ENCODE assay signal across 22 cellular contexts in genomic region chr3:31829011-31829410, GRCh38.
DNase-seq lines count a peak whose midpoint lies in the region; ATAC-seq and TF ChIP-seq lines count a peak whose summit lies in the region.
"Had no signal": no experiment of that assay in that cellular context is flagged by ENCODE, and none has a peak within 500 bp of the region (broad histone marks: within the 10 kb centered on the region; RNA-seq: fewer than 3 reads in every experiment).

No MANE protein-coding gene starts in this region.

- CTCF ChIA-PET in activated CD8-positive, alpha-beta T cell treated with anti-CD3 and anti-CD28 coated beads, Interleukin-2, amount 10 ng/mL, durations not matched to agents 7 days and 5 days (lab: Charles Lee) = no interaction called here
- CTCF ChIA-PET in activated CD8-positive, alpha-beta T cell treated with anti-CD3 and anti-CD28 coated beads for 36 hours (lab: Charles Lee) = no interaction called here
- CTCF ChIA-PET in activated B cell treated with CpG ODN at 0.5 μM for 24 hours (lab: Charles Lee) = interaction anchor here (1.1 kb wide), 1 partner anchor 11 kb away, joined by 3 read pairs; no protein-coding TSS in a partner anchor
- CTCF ChIA-PET in activated naive CD4-positive, alpha-beta T cell treated with anti-CD3 and anti-CD28 coated beads, Interleukin-2, amount 10 ng/mL, durations not matched to agents 7 days and 5 days (lab: Charles Lee) = no interaction called here

- H3F3A ChIP-seq in GM23338 (replicated peaks; ENCODE audit: low read depth) = no peaks in the 10 kb centered on the region

- H3K36me3 ChIP-seq in GM23338 (ENCODE audit: insufficient read depth) (no peaks in the 10 kb centered on the region), trophoblast cell (ENCODE audit: control insufficient read depth in 1 of 2, insufficient read depth in 2 of 2, low read length in 2 of 2) (peaks cover 0 to 5% of the 10 kb centered on the region in 2 experiments)

- WGBS in trophoblast cell (ENCODE audit: extremely low coverage, insufficient coverage, insufficient read length) = no CpG with 5 or more reads among the region's 6 CpGs

- no peaks in the 10 kb centered on the region for H3K27me3 Mint-ChIP-seq in activated CD8-positive, alpha-beta T cell treated with anti-CD3 and anti-CD28 coated beads, Interleukin-2, amount 10 ng/mL, durations not matched to agents 7 days and 5 days (ENCODE audit: low read depth)
- H3K27me3 Mint-ChIP-seq in activated CD8-positive, alpha-beta T cell treated with anti-CD3 and anti-CD28 coated beads for 36 hours = no peaks in the 10 kb centered on the region
- peaks cover 7% of the 10 kb centered on the region for H3K27me3 Mint-ChIP-seq in GM23338 (ENCODE audit: insufficient read depth, low read depth, poor library complexity)
- H3K27me3 Mint-ChIP-seq in activated B cell treated with CpG ODN at 0.5 μM for 24 hours = no peaks in the 10 kb centered on the region
- H3K27me3 Mint-ChIP-seq in activated naive CD4-positive, alpha-beta T cell treated with anti-CD3 and anti-CD28 coated beads, Interleukin-2, amount 10 ng/mL, durations not matched to agents 7 days and 5 days = peaks cover 12% of the 10 kb centered on the region

- no peak overlapping the region for H4K8ac ChIP-seq in trophoblast cell (ENCODE audit: low read depth, low read length)

- H2AFZ ChIP-seq in GM23338 = no peak overlapping the region
- no peak overlapping the region for H2AFZ ChIP-seq in trophoblast cell (ENCODE audit: insufficient read depth, low read length, poor library complexity)

- peak overlapping the region; percentile 70 for H2BK12ac ChIP-seq in trophoblast cell (ENCODE audit: low read length)

- H2AK5ac ChIP-seq in trophoblast cell (ENCODE audit: low read length) = no peak overlapping the region

- peaks cover 14% of the 10 kb centered on the region; the same call in 1 of the 2 replicates for H4K20me1 ChIP-seq in GM23338 (replicated peaks; ENCODE audit: insufficient read depth)

- no peaks in the 10 kb centered on the region for H3K9me3 ChIP-seq in trophoblast cell (ENCODE audit: insufficient read depth, low read depth, low read length)

- H3K79me2 ChIP-seq in GM23338 (replicated peaks; ENCODE audit: insufficient read depth) (peaks cover 74% of the 10 kb centered on the region), trophoblast cell (ENCODE audit: control insufficient read depth, insufficient read depth, low read length, poor library complexity) (no peaks in the 10 kb centered on the region)

- H3K27ac Mint-ChIP-seq in activated CD8-positive, alpha-beta T cell treated with anti-CD3 and anti-CD28 coated beads, Interleukin-2, amount 10 ng/mL, durations not matched to agents 7 days and 5 days = peak overlapping the region; percentile 28
- no peak overlapping the region for H3K27ac Mint-ChIP-seq in activated CD8-positive, alpha-beta T cell treated with anti-CD3 and anti-CD28 coated beads for 36 hours
- H3K27ac Mint-ChIP-seq in GM23338 (0 out of 2 replicates have a peak overlapping the region, but pooled peaks have one; percentile 16), activated B cell treated with CpG ODN at 0.5 μM for 24 hours (peak overlapping the region; percentile 42)
- H3K27ac Mint-ChIP-seq in activated naive CD4-positive, alpha-beta T cell treated with anti-CD3 and anti-CD28 coated beads, Interleukin-2, amount 10 ng/mL, durations not matched to agents 7 days and 5 days = no peak overlapping the region

- peak overlapping the region; percentile 27 for H2BK5ac ChIP-seq in trophoblast cell (ENCODE audit: low read depth, low read length, poor library complexity)

- H3K4me1 ChIP-seq in GM23338 (ENCODE audit: insufficient read depth) (peaks cover 19% of the 10 kb centered on the region), trophoblast cell (ENCODE audit: control insufficient read depth in 1 of 2, insufficient read depth in 2 of 2, low read length in 2 of 2) (peaks cover 10 to 19% of the 10 kb centered on the region in 2 experiments)

- H3K9me3 Mint-ChIP-seq in activated CD8-positive, alpha-beta T cell treated with anti-CD3 and anti-CD28 coated beads, Interleukin-2, amount 10 ng/mL, durations not matched to agents 7 days and 5 days (ENCODE audit: insufficient read depth) = no peaks in the 10 kb centered on the region
- no peaks in the 10 kb centered on the region for H3K9me3 Mint-ChIP-seq in activated CD8-positive, alpha-beta T cell treated with anti-CD3 and anti-CD28 coated beads for 36 hours
- H3K9me3 Mint-ChIP-seq in GM23338 = no peaks in the 10 kb centered on the region
- peaks cover 2% of the 10 kb centered on the region for H3K9me3 Mint-ChIP-seq in activated B cell treated with CpG ODN at 0.5 μM for 24 hours
- H3K9me3 Mint-ChIP-seq in activated naive CD4-positive, alpha-beta T cell treated with anti-CD3 and anti-CD28 coated beads, Interleukin-2, amount 10 ng/mL, durations not matched to agents 7 days and 5 days = no peaks in the 10 kb centered on the region

- H4K12ac ChIP-seq in trophoblast cell (ENCODE audit: low read depth, low read length) = no peak overlapping the region

- H3K36me3 Mint-ChIP-seq in activated CD8-positive, alpha-beta T cell treated with anti-CD3 and anti-CD28 coated beads, Interleukin-2, amount 10 ng/mL, durations not matched to agents 7 days and 5 days (ENCODE audit: low read depth) = no peaks in the 10 kb centered on the region
- H3K36me3 Mint-ChIP-seq in activated CD8-positive, alpha-beta T cell treated with anti-CD3 and anti-CD28 coated beads for 36 hours (ENCODE audit: low read depth) = no peaks in the 10 kb centered on the region
- peaks cover 11% of the 10 kb centered on the region for H3K36me3 Mint-ChIP-seq in GM23338 (ENCODE audit: low read depth)
- peaks cover 62% of the 10 kb centered on the region for H3K36me3 Mint-ChIP-seq in activated B cell treated with CpG ODN at 0.5 μM for 24 hours (ENCODE audit: low read depth)
- no peaks in the 10 kb centered on the region for H3K36me3 Mint-ChIP-seq in activated naive CD4-positive, alpha-beta T cell treated with anti-CD3 and anti-CD28 coated beads, Interleukin-2, amount 10 ng/mL, durations not matched to agents 7 days and 5 days

- peak overlapping the region; percentile 48 for H3K14ac ChIP-seq in trophoblast cell (ENCODE audit: low read length)

- peaks cover 3% of the 10 kb centered on the region for H3K9me2 ChIP-seq in GM23338 (ENCODE audit: insufficient read depth)

- H3K4me2 ChIP-seq in GM23338 = no peak overlapping the region
- no peak overlapping the region for H3K4me2 ChIP-seq in trophoblast cell (ENCODE audit: low read length)

- H3K4ac ChIP-seq in trophoblast cell (ENCODE audit: low read depth, low read length) = no peak overlapping the region

- no peak for ATAC-seq in activated CD8-positive, alpha-beta T cell treated with anti-CD3 and anti-CD28 coated beads, Interleukin-2, amount 10 ng/mL, durations not matched to agents 7 days and 5 days
- no peak for ATAC-seq in activated CD8-positive, alpha-beta T cell treated with anti-CD3 and anti-CD28 coated beads for 36 hours
- ATAC-seq in GM23338 = no peak
- ATAC-seq in activated B cell treated with CpG ODN at 0.5 μM for 24 hours (ENCODE audit: low read depth) = no peak

- intact Hi-C loops in activated CD8-positive, alpha-beta T cell treated with anti-CD3 and anti-CD28 coated beads for 36 hours (cut with micrococcal nuclease) = no loop called here
- intact Hi-C loops in activated B cell treated with CpG ODN at 0.5 μM for 24 hours (cut with micrococcal nuclease) = no loop called here

- H3K23ac ChIP-seq in trophoblast cell (ENCODE audit: low read length) = no peak overlapping the region

- H3K4me1 Mint-ChIP-seq in activated CD8-positive, alpha-beta T cell treated with anti-CD3 and anti-CD28 coated beads, Interleukin-2, amount 10 ng/mL, durations not matched to agents 7 days and 5 days (ENCODE audit: low read depth) = peaks cover 9% of the 10 kb centered on the region
- peaks cover 8% of the 10 kb centered on the region for H3K4me1 Mint-ChIP-seq in activated CD8-positive, alpha-beta T cell treated with anti-CD3 and anti-CD28 coated beads for 36 hours (ENCODE audit: low read depth)
- H3K4me1 Mint-ChIP-seq in GM23338 (peaks cover 23% of the 10 kb centered on the region), activated B cell treated with CpG ODN at 0.5 μM for 24 hours (peaks cover 38% of the 10 kb centered on the region)
- no peaks in the 10 kb centered on the region for H3K4me1 Mint-ChIP-seq in activated naive CD4-positive, alpha-beta T cell treated with anti-CD3 and anti-CD28 coated beads, Interleukin-2, amount 10 ng/mL, durations not matched to agents 7 days and 5 days

- H3K27me3 ChIP-seq in GM23338 (ENCODE audit: insufficient read depth) (no peaks in the 10 kb centered on the region), trophoblast cell (ENCODE audit: insufficient read depth, low read length) (no peaks in the 10 kb centered on the region)

- H2BK120ac ChIP-seq in trophoblast cell (ENCODE audit: insufficient read depth, low read length, poor library complexity) = no peak overlapping the region

- H4K91ac ChIP-seq in trophoblast cell (ENCODE audit: low read depth, low read length) = no peak overlapping the region

- TF ChIP-seq CTCF in activated CD8-positive, alpha-beta T cell treated with anti-CD3 and anti-CD28 coated beads for 36 hours (IDR thresholded peaks at IDR 0.05) = no peak
- TF ChIP-seq CTCF in GM23338 (conservative IDR thresholded peaks at IDR 0.05; ENCODE audit: low read depth in 2 of 2) (no peak), activated B cell treated with CpG ODN at 0.5 μM for 24 hours (IDR thresholded peaks at IDR 0.05) (no peak)

- no peak overlapping the region for H3K9ac ChIP-seq in trophoblast cell (ENCODE audit: low read length)

- H3K27ac ChIP-seq in GM23338 (ENCODE audit: low read depth) = 0 out of 2 replicates have a peak overlapping the region, but pooled peaks have one; percentile 29
- H3K27ac ChIP-seq in trophoblast cell (ENCODE audit: low read depth, low read length) = no peak overlapping the region
- H3K27ac ChIP-seq: 22Rv1, C4-2B had no signal

- H3K79me1 ChIP-seq in trophoblast cell (ENCODE audit: low read length) = peaks cover 9% of the 10 kb centered on the region

- no peak overlapping the region for H3K4me3 Mint-ChIP-seq in activated CD8-positive, alpha-beta T cell treated with anti-CD3 and anti-CD28 coated beads, Interleukin-2, amount 10 ng/mL, durations not matched to agents 7 days and 5 days
- no peak overlapping the region for H3K4me3 Mint-ChIP-seq in activated CD8-positive, alpha-beta T cell treated with anti-CD3 and anti-CD28 coated beads for 36 hours
- H3K4me3 Mint-ChIP-seq in GM23338 (no peak overlapping the region), activated B cell treated with CpG ODN at 0.5 μM for 24 hours (no peak overlapping the region)
- no peak overlapping the region for H3K4me3 Mint-ChIP-seq in activated naive CD4-positive, alpha-beta T cell treated with anti-CD3 and anti-CD28 coated beads, Interleukin-2, amount 10 ng/mL, durations not matched to agents 7 days and 5 days

- no peak for DNase-seq in activated CD8-positive, alpha-beta T cell treated with anti-CD3 and anti-CD28 coated beads, Interleukin-2, amount 10 ng/mL, durations not matched to agents 7 days and 5 days
- DNase-seq in activated CD8-positive, alpha-beta T cell treated with anti-CD3 and anti-CD28 coated beads for 36 hours = no peak
- DNase-seq in GM23338 (ENCODE audit: low spot score) = no peak
- DNase-seq in activated B cell treated with CpG ODN at 0.5 μM for 24 hours = no peak
- no peak for DNase-seq in trophoblast cell
- no peak for DNase-seq in hepatic stellate cell (ENCODE audit: low spot score)
- no peak for DNase-seq in activated naive CD4-positive, alpha-beta T cell treated with anti-CD3 and anti-CD28 coated beads, Interleukin-2, amount 10 ng/mL, durations not matched to agents 7 days and 5 days
- DNase-seq in stimulated activated CD8-positive, alpha-beta memory T cell treated with anti-CD3 and anti-CD28 coated beads, Interleukin-4, amount 100 ng/mL, for 48 hours = no peak
- DNase-seq: DMS53, EL, GF-D8, H7, IMR-90, NCI-H1105, NCI-H146, NCI-H2029 treated with DMSO at 0.1 percent for 48 hours, NCI-H226, NCI-H524, NCI-H774, Right ventricle myocardium superior had no signal

- no peak overlapping the region for H3K18ac ChIP-seq in trophoblast cell (ENCODE audit: low read length)

- POLR2A ChIA-PET in activated CD8-positive, alpha-beta T cell treated with anti-CD3 and anti-CD28 coated beads, Interleukin-2, amount 10 ng/mL, durations not matched to agents 7 days and 5 days (lab: Charles Lee) = no interaction called here
- POLR2A ChIA-PET in activated CD8-positive, alpha-beta T cell treated with anti-CD3 and anti-CD28 coated beads for 36 hours (lab: Charles Lee) = no interaction called here
- POLR2A ChIA-PET in activated B cell treated with CpG ODN at 0.5 μM for 24 hours (lab: Charles Lee) = no interaction called here

- H3K4me3 ChIP-seq in GM23338 (no peak overlapping the region), trophoblast cell (ENCODE audit: low read depth, low read length) (no peak overlapping the region)

Comparison
In these comparisons a context has a peak if more than half of its experiments do, and no peak if none do; other contexts are left out.
1. H3K27ac Mint-ChIP-seq: peak in activated CD8-positive, alpha-beta T cell treated with anti-CD3 and anti-CD28 coated beads, Interleukin-2, amount 10 ng/mL, durations not matched to agents 7 days and 5 days (single experiment), GM23338 (single experiment) and activated B cell treated with CpG ODN at 0.5 μM for 24 hours (single experiment); none in activated CD8-positive, alpha-beta T cell treated with anti-CD3 and anti-CD28 coated beads for 36 hours (single experiment) and activated naive CD4-positive, alpha-beta T cell treated with anti-CD3 and anti-CD28 coated beads, Interleukin-2, amount 10 ng/mL, durations not matched to agents 7 days and 5 days (single experiment).